In the genomic region with DNA sequence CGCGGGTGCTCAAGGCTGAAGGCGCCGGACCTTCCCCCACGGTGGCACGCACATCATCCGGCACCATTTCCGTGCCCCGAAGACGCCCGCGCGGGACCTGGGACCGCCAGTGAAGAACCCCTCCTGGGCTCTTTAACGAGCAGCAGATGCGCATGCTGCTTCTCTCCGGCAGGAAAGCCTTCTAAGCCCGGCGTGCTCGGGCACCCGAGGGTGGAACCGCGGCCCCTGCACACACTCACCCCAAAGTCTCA, we compare ENCODE assay signal across 8 cellular contexts. TPM values are rescaled to one million over a fixed set of nuclear protein-coding genes. Genes with fewer than 3 reads are reported as not detected.
A peak's percentile ranks its signal among the peaks of the same experiment; 100 is the strongest.
DNase-seq lines count a peak whose midpoint lies in the region; ATAC-seq lines count a peak whose summit lies in the region.

No MANE protein-coding gene starts in this region.

- peaks cover 13% of the 10 kb centered on the region for H3K4me1 Mint-ChIP-seq in activated naive CD8-positive, alpha-beta T cell treated with anti-CD3 and anti-CD28 coated beads, Interleukin-2, amount 10 ng/mL, durations not matched to agents 7 days and 5 days
- peaks cover 34% of the 10 kb centered on the region for H3K4me1 Mint-ChIP-seq in stimulated activated effector memory CD8-positive, alpha-beta T cell treated with anti-CD3 and anti-CD28 coated beads, Interleukin-12 subunit alpha, Interleukin-12 subunit beta, amount 100 ng/mL, for 72 hours

- H3K9me3 ChIP-seq in iPS-18c (ENCODE audit: control insufficient read depth, insufficient read depth, low read length) = peaks cover 4% of the 10 kb centered on the region

- ATAC-seq in activated naive CD8-positive, alpha-beta T cell treated with anti-CD3 and anti-CD28 coated beads, Interleukin-2, amount 10 ng/mL, durations not matched to agents 7 days and 5 days (ENCODE audit: low read depth) = no peak
- ATAC-seq in stimulated activated effector memory CD8-positive, alpha-beta T cell treated with anti-CD3 and anti-CD28 coated beads, Interleukin-12 subunit alpha, Interleukin-12 subunit beta, amount 100 ng/mL, for 72 hours = no peak

- H3K27ac Mint-ChIP-seq in activated naive CD8-positive, alpha-beta T cell treated with anti-CD3 and anti-CD28 coated beads, Interleukin-2, amount 10 ng/mL, durations not matched to agents 7 days and 5 days = peak overlapping the region; percentile 71
- H3K27ac Mint-ChIP-seq in stimulated activated effector memory CD8-positive, alpha-beta T cell treated with anti-CD3 and anti-CD28 coated beads, Interleukin-12 subunit alpha, Interleukin-12 subunit beta, amount 100 ng/mL, for 72 hours = no peak overlapping the region

- DNase-seq in NCI-H1105 treated with DMSO at 0.1 percent for 48 hours (lab: John Stamatoyannopoulos, UW) = peak; percentile 40
- DNase-seq in NCI-H1105 (lab: John Stamatoyannopoulos, UW) = no peak
- peak; percentile 43 for DNase-seq in activated naive CD8-positive, alpha-beta T cell treated with anti-CD3 and anti-CD28 coated beads, Interleukin-2, amount 10 ng/mL, durations not matched to agents 7 days and 5 days
- DNase-seq in stimulated activated effector memory CD8-positive, alpha-beta T cell treated with anti-CD3 and anti-CD28 coated beads, Interleukin-12 subunit alpha, Interleukin-12 subunit beta, amount 100 ng/mL, for 72 hours (ENCODE audit: low spot score in 2 of 2) = peak in 1 of 2 donors; percentile 53
- no peak for DNase-seq in NCI-H2171 treated with DMSO at 0.1 percent for 48 hours (lab: John Stamatoyannopoulos, UW)
- DNase-seq in DMS153 treated with DMSO at 0.1 percent for 48 hours (lab: John Stamatoyannopoulos, UW; ENCODE audit: unreplicated experiment) = no peak
- DNase-seq in G401 (ENCODE audit: low spot score) = no peak

- H3K27me3 Mint-ChIP-seq in activated naive CD8-positive, alpha-beta T cell treated with anti-CD3 and anti-CD28 coated beads, Interleukin-2, amount 10 ng/mL, durations not matched to agents 7 days and 5 days = peaks cover 74% of the 10 kb centered on the region

- POLR2A ChIA-PET in activated naive CD8-positive, alpha-beta T cell treated with anti-CD3 and anti-CD28 coated beads, Interleukin-2, amount 10 ng/mL, durations not matched to agents 7 days and 5 days (lab: Charles Lee) = no interaction called here

- H3K9me3 Mint-ChIP-seq in activated naive CD8-positive, alpha-beta T cell treated with anti-CD3 and anti-CD28 coated beads, Interleukin-2, amount 10 ng/mL, durations not matched to agents 7 days and 5 days = peaks cover 2% of the 10 kb centered on the region
- H3K9me3 Mint-ChIP-seq in stimulated activated effector memory CD8-positive, alpha-beta T cell treated with anti-CD3 and anti-CD28 coated beads, Interleukin-12 subunit alpha, Interleukin-12 subunit beta, amount 100 ng/mL, for 72 hours = no peaks in the 10 kb centered on the region

- in situ Hi-C loops in G401 (cut with HindIII; ENCODE audit: low sequenced_read_pairs) = no loop called here

- H3K36me3 Mint-ChIP-seq in activated naive CD8-positive, alpha-beta T cell treated with anti-CD3 and anti-CD28 coated beads, Interleukin-2, amount 10 ng/mL, durations not matched to agents 7 days and 5 days = peaks cover 2% of the 10 kb centered on the region
- no peaks in the 10 kb centered on the region for H3K36me3 Mint-ChIP-seq in stimulated activated effector memory CD8-positive, alpha-beta T cell treated with anti-CD3 and anti-CD28 coated beads, Interleukin-12 subunit alpha, Interleukin-12 subunit beta, amount 100 ng/mL, for 72 hours

- peak overlapping the region; percentile 65 for H3K4me3 Mint-ChIP-seq in activated naive CD8-positive, alpha-beta T cell treated with anti-CD3 and anti-CD28 coated beads, Interleukin-2, amount 10 ng/mL, durations not matched to agents 7 days and 5 days
- H3K4me3 Mint-ChIP-seq in stimulated activated effector memory CD8-positive, alpha-beta T cell treated with anti-CD3 and anti-CD28 coated beads, Interleukin-12 subunit alpha, Interleukin-12 subunit beta, amount 100 ng/mL, for 72 hours = peak overlapping the region; percentile 52

- peak overlapping the region; percentile 46; the same call in 1 of the 2 replicates for H3K4me3 ChIP-seq in iPS-18c (ENCODE audit: insufficient read depth, low read depth, low read length)

RNA-seq across cellular contexts. Expression of a gene that starts 0.2 kb away (rescaled TPM):
- not detected for total RNA-seq in activated naive CD8-positive, alpha-beta T cell treated with anti-CD3 and anti-CD28 coated beads, Interleukin-2, amount 10 ng/mL, durations not matched to agents 7 days and 5 days
- not detected in 2 replicates for total RNA-seq in G401 (2014; rRNA removed; shearing (Covaris generic))

Comparison
In these comparisons a context has a peak if more than half of its experiments do, and no peak if none do; other contexts are left out.
1. DNase-seq: peak in NCI-H1105 treated with DMSO at 0.1 percent for 48 hours (single experiment) and activated naive CD8-positive, alpha-beta T cell treated with anti-CD3 and anti-CD28 coated beads, Interleukin-2, amount 10 ng/mL, durations not matched to agents 7 days and 5 days (single experiment); none in NCI-H1105 (single experiment), NCI-H2171 treated with DMSO at 0.1 percent for 48 hours (single experiment), DMS153 treated with DMSO at 0.1 percent for 48 hours (single experiment) and G401 (single experiment).